ENCODE assay signal across 10 cellular contexts in the genomic region with DNA sequence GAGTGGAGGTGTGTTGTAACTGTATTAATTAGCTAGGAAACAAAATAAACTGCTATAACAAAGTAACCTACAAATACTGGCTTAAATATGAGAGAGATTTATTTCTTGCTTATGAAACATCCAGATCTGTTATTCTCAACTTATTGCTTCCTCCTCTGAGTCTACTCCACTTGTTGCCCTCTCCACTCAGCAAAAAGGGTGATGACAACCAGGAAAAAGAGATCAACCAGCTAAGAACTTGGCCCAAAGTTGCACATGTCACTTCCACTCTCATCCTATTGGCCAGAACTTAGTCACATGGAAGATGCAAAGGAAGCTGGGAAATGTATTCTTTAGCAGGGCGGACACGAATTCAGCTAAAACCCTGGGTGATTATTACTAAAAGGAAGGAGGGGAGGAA. TPM values are rescaled to one million over a fixed set of nuclear protein-coding genes. Genes with fewer than 3 reads are reported as not detected.
DNase-seq lines count a peak whose midpoint lies in the region; ATAC-seq and TF ChIP-seq lines count a peak whose summit lies in the region.
"Had no signal": no experiment of that assay in that cellular context is flagged by ENCODE, and none has a peak within 500 bp of the region (broad histone marks: within the 10 kb centered on the region; RNA-seq: fewer than 3 reads in every experiment).

No MANE protein-coding gene starts in this region.

- no peaks in the 10 kb centered on the region for H3K9me3 Mint-ChIP-seq in dendritic cell treated with granulocyte-macrophage colony-stimulating factor and Interleukin-4, amounts not matched to agents 40 ng/mL and 50 ng/mL, for 4 days
- peaks cover 0 to 3% (median 0%) of the 10 kb centered on the region in 11 donors for H3K9me3 Mint-ChIP-seq in naive thymus-derived CD4-positive, alpha-beta T cell
- H3K9me3 Mint-ChIP-seq in CD4-positive, alpha-beta T cell: no peaks in the 10 kb centered on the region

- H3K27me3 ChIP-seq in naive thymus-derived CD4-positive, alpha-beta T cell (ENCODE audit: control insufficient read depth in 2 of 2, insufficient read depth in 2 of 2, low read length in 2 of 2): no peaks in the 10 kb centered on the region
- H3K27me3 ChIP-seq in CD4-positive, alpha-beta T cell (ENCODE audit: control insufficient read depth, insufficient read depth, low read length): no peaks in the 10 kb centered on the region

- no peak overlapping the region for H3K27ac ChIP-seq in naive thymus-derived CD4-positive, alpha-beta T cell (ENCODE audit: low read depth, low read length)
- no peak overlapping the region for H3K27ac ChIP-seq in CD4-positive, alpha-beta T cell (ENCODE audit: low read depth, low read length)

- H3K4me3 Mint-ChIP-seq in dendritic cell treated with granulocyte-macrophage colony-stimulating factor and Interleukin-4, amounts not matched to agents 40 ng/mL and 50 ng/mL, for 4 days: no peak overlapping the region
- H3K4me3 Mint-ChIP-seq in naive thymus-derived CD4-positive, alpha-beta T cell: no peak overlapping the region
- no peak overlapping the region for H3K4me3 Mint-ChIP-seq in CD4-positive, alpha-beta T cell

- H3K4me1 ChIP-seq in naive thymus-derived CD4-positive, alpha-beta T cell (ENCODE audit: control insufficient read depth in 2 of 2, insufficient read depth in 2 of 2, low read length in 2 of 2): peaks cover 0 to 4% of the 10 kb centered on the region in 2 donors

- intact Hi-C loops in dendritic cell treated with granulocyte-macrophage colony-stimulating factor and Interleukin-4, amounts not matched to agents 40 ng/mL and 50 ng/mL, for 4 days (cut with micrococcal nuclease): no loop called here
- intact Hi-C loops in naive thymus-derived CD4-positive, alpha-beta T cell (cut with micrococcal nuclease): no loop called here
- intact Hi-C loops in CD4-positive, alpha-beta T cell (cut with DNase I, micrococcal nuclease): no loop called here

- no peaks in the 10 kb centered on the region for H3K9me3 ChIP-seq in naive thymus-derived CD4-positive, alpha-beta T cell (ENCODE audit: control insufficient read depth in 2 of 3, low read length in 3 of 3)
- H3K9me3 ChIP-seq in CD4-positive, alpha-beta T cell (ENCODE audit: control insufficient read depth, low read length): no peaks in the 10 kb centered on the region

- no peak overlapping the region for H3K4me3 ChIP-seq in GM12865 (ENCODE audit: low read depth, low read length)
- no peak overlapping the region for H3K4me3 ChIP-seq in naive thymus-derived CD4-positive, alpha-beta T cell (ENCODE audit: low read length)
- H3K4me3 ChIP-seq: coronary artery had no signal

- peak overlapping the region; percentile 51 for H3K27ac Mint-ChIP-seq in dendritic cell treated with granulocyte-macrophage colony-stimulating factor and Interleukin-4, amounts not matched to agents 40 ng/mL and 50 ng/mL, for 4 days
- peak overlapping the region in 1 of 9 donors; percentile 28 for H3K27ac Mint-ChIP-seq in naive thymus-derived CD4-positive, alpha-beta T cell
- H3K27ac Mint-ChIP-seq in CD4-positive, alpha-beta T cell: no peak overlapping the region

- peak; percentile 49 for ATAC-seq in naive thymus-derived CD4-positive, alpha-beta T cell
- ATAC-seq in CD4-positive, alpha-beta T cell (ENCODE audit: poor library complexity): no peak

- H3K36me3 ChIP-seq in naive thymus-derived CD4-positive, alpha-beta T cell (ENCODE audit: control insufficient read depth in 2 of 3, insufficient read depth in 3 of 3, low read length in 3 of 3): no peaks in the 10 kb centered on the region

- peaks cover 28% of the 10 kb centered on the region for H3K4me1 Mint-ChIP-seq in dendritic cell treated with granulocyte-macrophage colony-stimulating factor and Interleukin-4, amounts not matched to agents 40 ng/mL and 50 ng/mL, for 4 days (ENCODE audit: low read depth)
- peaks cover 0 to 18% (median 16%) of the 10 kb centered on the region in 7 donors for H3K4me1 Mint-ChIP-seq in naive thymus-derived CD4-positive, alpha-beta T cell
- peaks cover 15% of the 10 kb centered on the region for H3K4me1 Mint-ChIP-seq in CD4-positive, alpha-beta T cell (ENCODE audit: low read depth)

- CTCF ChIA-PET in naive thymus-derived CD4-positive, alpha-beta T cell (lab: Charles Lee): interaction anchor here (1.2 kb wide), 1 partner anchor 12 kb away, joined by 4 read pairs; no protein-coding TSS in a partner anchor
- CTCF ChIA-PET in GM10248 (lab: Yijun Ruan, JAX): interaction anchor here (1.1 to 3.4 kb wide), 4 partner anchors 11 to 173 kb away, joined by 3 to 17 read pairs (median 4); no protein-coding TSS in a partner anchor
- CTCF ChIA-PET in CD4-positive, alpha-beta T cell (lab: Charles Lee): interaction anchor here (1.2 kb wide), 1 partner anchor 8 kb away, joined by 3 read pairs; no protein-coding TSS in a partner anchor

- TF ChIP-seq CTCF in GM12865 (IDR thresholded peaks at IDR 0.05; ENCODE audit: insufficient read depth, low read depth, low read length, missing control alignments) (no peak), GM10248 (IDR thresholded peaks at IDR 0.05; ENCODE audit: control extremely low read depth, extremely low read depth, low read depth, missing control alignments) (no peak)
- TF ChIP-seq CTCF in CD4-positive, alpha-beta T cell (IDR thresholded peaks at IDR 0.05): no peak

- DNase-seq in GM12865 (ENCODE audit: low read depth) (peak; percentile 61), NCI-H82 (lab: John Stamatoyannopoulos, UW) (peak; percentile 65), NCI-H2081 treated with DMSO at 0.1 percent for 48 hours (lab: John Stamatoyannopoulos, UW) (no peak), NCI-H345 treated with DMSO at 0.1 percent for 48 hours (lab: John Stamatoyannopoulos, UW; ENCODE audit: unreplicated experiment) (no peak), GM10248 (ENCODE audit: extremely low spot score) (no peak)
- peak in 3 of 9 donors; percentile 8 to 27 (median 25) for DNase-seq in naive thymus-derived CD4-positive, alpha-beta T cell
- DNase-seq in CD4-positive, alpha-beta T cell: no peak

- POLR2A ChIA-PET in naive thymus-derived CD4-positive, alpha-beta T cell (lab: Charles Lee): interaction anchor here (1.4 kb wide), 1 partner anchor 9 kb away, joined by 4 read pairs; no protein-coding TSS in a partner anchor
- POLR2A ChIA-PET in GM10248 (lab: Yijun Ruan, JAX): no interaction called here
- POLR2A ChIA-PET in CD4-positive, alpha-beta T cell (lab: Charles Lee): no interaction called here

- no peaks in the 10 kb centered on the region for H3K36me3 Mint-ChIP-seq in dendritic cell treated with granulocyte-macrophage colony-stimulating factor and Interleukin-4, amounts not matched to agents 40 ng/mL and 50 ng/mL, for 4 days (ENCODE audit: low read depth)
- peaks cover 0 to 7% (median 2%) of the 10 kb centered on the region in 5 donors for H3K36me3 Mint-ChIP-seq in naive thymus-derived CD4-positive, alpha-beta T cell
- peaks cover 3% of the 10 kb centered on the region for H3K36me3 Mint-ChIP-seq in CD4-positive, alpha-beta T cell (ENCODE audit: low read depth)

- no peaks in the 10 kb centered on the region for H3K27me3 Mint-ChIP-seq in dendritic cell treated with granulocyte-macrophage colony-stimulating factor and Interleukin-4, amounts not matched to agents 40 ng/mL and 50 ng/mL, for 4 days
- H3K27me3 Mint-ChIP-seq in naive thymus-derived CD4-positive, alpha-beta T cell: peaks cover 0 to 18% (median 7%) of the 10 kb centered on the region in 5 donors
- peaks cover 9% of the 10 kb centered on the region for H3K27me3 Mint-ChIP-seq in CD4-positive, alpha-beta T cell

RNA-seq across cellular contexts. Expression of a gene that starts 5.2 kb away (rescaled TPM):
- total RNA-seq in naive thymus-derived CD4-positive, alpha-beta T cell: 10 to 100 TPM in 3 of 5 experiments, 1 to 10 TPM in 2; 4.4 to 27.7 (median 17.7) TPM
- 10 to 100 TPM; 11.2 to 16.2 TPM for polyA plus RNA-seq in naive thymus-derived CD4-positive, alpha-beta T cell
- total RNA-seq in CD4-positive, alpha-beta T cell: 1 to 10 TPM; 3.9 to 4.5 TPM

RNA-seq across cellular contexts. Expression of a gene that starts 15.0 kb away (rescaled TPM):
- under 1 TPM in 2 of 5 experiments, not detected in 3; 0.05 to 0.17 TPM for total RNA-seq in naive thymus-derived CD4-positive, alpha-beta T cell
- polyA plus RNA-seq in naive thymus-derived CD4-positive, alpha-beta T cell: not detected
- not detected for total RNA-seq in CD4-positive, alpha-beta T cell

RNA-seq across cellular contexts. Expression of a gene that starts 43.2 kb away (rescaled TPM):
- total RNA-seq in naive thymus-derived CD4-positive, alpha-beta T cell: under 1 TPM in 4 of 5 experiments, not detected in 1; 0.16 to 0.41 (median 0.30) TPM
- not detected for polyA plus RNA-seq in naive thymus-derived CD4-positive, alpha-beta T cell
- total RNA-seq in CD4-positive, alpha-beta T cell: under 1 TPM in 1 of 2 experiments, not detected in 1; 0.28 TPM
- total RNA-seq: activated CD8-positive, alpha-beta memory T cell treated with anti-CD3 and anti-CD28 coated beads for 36 hours had no signal

Comparison
In these comparisons a context has a peak if more than half of its experiments do, and no peak if none do; other contexts are left out.
1. DNase-seq: peak in GM12865 (single experiment) and NCI-H82 (single experiment); none in NCI-H2081 treated with DMSO at 0.1 percent for 48 hours (single experiment), NCI-H345 treated with DMSO at 0.1 percent for 48 hours (single experiment), GM10248 (single experiment) and CD4-positive, alpha-beta T cell (0 of 10).